In genomic region chr6:30741789-30742315, GRCh38 we compare ENCODE assay signal across 6 cellular contexts. TPM values are rescaled to one million over a fixed set of nuclear protein-coding genes. Genes with fewer than 3 reads are reported as not detected.
DNase-seq lines count a peak whose midpoint lies in the region; TF ChIP-seq lines count a peak whose summit lies in the region.

No MANE protein-coding gene starts in this region.

- H3K36me3 ChIP-seq in GM06990 (ENCODE audit: control insufficient read depth, insufficient read depth, low read length): peaks cover 11% of the 10 kb centered on the region
- peaks cover 7 to 30% (median 24%) of the 10 kb centered on the region in 4 donors for H3K36me3 ChIP-seq in liver (ENCODE audit: control insufficient read depth in 4 of 4, insufficient read depth in 3 of 4, low read depth in 1 of 4, low read length in 3 of 4)

- H3K4me3 ChIP-seq in GM06990 (replicated peaks; ENCODE audit: low read depth, low read length): peak overlapping the region; percentile 66
- H3K4me3 ChIP-seq in liver (ENCODE audit: low read depth in 1 of 3, low read length in 3 of 3): peak overlapping the region; percentile 61 to 96 (median 69)

- H3K9me3 Mint-ChIP-seq in activated CD4-positive, alpha-beta memory T cell treated with anti-CD3 and anti-CD28 coated beads, Interleukin-2, amount 10 ng/mL, durations not matched to agents 7 days and 5 days: no peaks in the 10 kb centered on the region

- no peaks in the 10 kb centered on the region for H3K9me3 ChIP-seq in liver (ENCODE audit: control insufficient read depth in 4 of 4, low read length in 3 of 4)

- peak overlapping the region; percentile 82 for H3K27ac Mint-ChIP-seq in activated CD4-positive, alpha-beta memory T cell treated with anti-CD3 and anti-CD28 coated beads, Interleukin-2, amount 10 ng/mL, durations not matched to agents 7 days and 5 days

- WGBS in liver: 20% methylated on average over 13 of the region's 13 CpGs

- DNase-seq in GM06990 (ENCODE audit: extremely low read depth, insufficient read length): peak; percentile 56
- no peak for DNase-seq in activated CD4-positive, alpha-beta memory T cell treated with anti-CD3 and anti-CD28 coated beads, Interleukin-2, amount 10 ng/mL, durations not matched to agents 7 days and 5 days
- no peak for DNase-seq in DMS 273 treated with DMSO at 0.1 percent for 48 hours (lab: John Stamatoyannopoulos, UW)
- no peak for DNase-seq in NCI-H345 (lab: John Stamatoyannopoulos, UW)
- DNase-seq in OCI-M2 (lab: John Stamatoyannopoulos, UW; ENCODE audit: unreplicated experiment): no peak

- peaks cover 2% of the 10 kb centered on the region for H3K27me3 Mint-ChIP-seq in activated CD4-positive, alpha-beta memory T cell treated with anti-CD3 and anti-CD28 coated beads, Interleukin-2, amount 10 ng/mL, durations not matched to agents 7 days and 5 days

- TF ChIP-seq CTCF in GM06990 (IDR thresholded peaks at IDR 0.05; ENCODE audit: insufficient read depth, low read length, poor library complexity, severe bottlenecking): no peak
- no peak for TF ChIP-seq CTCF in liver (IDR thresholded peaks at IDR 0.05; ENCODE audit: low read depth, low read length, missing input control)

- peaks cover 72% of the 10 kb centered on the region for H3K4me1 Mint-ChIP-seq in activated CD4-positive, alpha-beta memory T cell treated with anti-CD3 and anti-CD28 coated beads, Interleukin-2, amount 10 ng/mL, durations not matched to agents 7 days and 5 days

- H3K9ac ChIP-seq in liver (ENCODE audit: low read depth in 1 of 2, low read length in 2 of 2): peak overlapping the region; percentile 8 to 79

- peak overlapping the region; percentile 83 to 92 for H3K27ac ChIP-seq in liver (ENCODE audit: low read depth in 1 of 2, low read length in 2 of 2)

- POLR2A ChIA-PET in activated CD4-positive, alpha-beta memory T cell treated with anti-CD3 and anti-CD28 coated beads, Interleukin-2, amount 10 ng/mL, durations not matched to agents 7 days and 5 days (lab: Charles Lee): interaction anchor here (0.7 to 2.3 kb wide), 10 partner anchors 9 to 756 kb away, joined by 3 to 6 read pairs (median 4); partner anchors contain the start of genes MDC1, NRM and VARS2

- CTCF ChIA-PET in activated CD4-positive, alpha-beta memory T cell treated with anti-CD3 and anti-CD28 coated beads, Interleukin-2, amount 10 ng/mL, durations not matched to agents 7 days and 5 days (lab: Charles Lee): interaction anchor here (1.4 kb wide), 2 partner anchors 87 to 129 kb away, joined by 3 read pairs; no protein-coding TSS in a partner anchor

- peaks cover 1 to 21% (median 12%) of the 10 kb centered on the region in 4 donors for H3K4me1 ChIP-seq in liver (ENCODE audit: control insufficient read depth in 4 of 4, insufficient read depth in 4 of 4, low read length in 3 of 4)

- H3K36me3 Mint-ChIP-seq in activated CD4-positive, alpha-beta memory T cell treated with anti-CD3 and anti-CD28 coated beads, Interleukin-2, amount 10 ng/mL, durations not matched to agents 7 days and 5 days (ENCODE audit: low read depth): peaks cover 57% of the 10 kb centered on the region

- no peaks in the 10 kb centered on the region for H3K27me3 ChIP-seq in GM06990 (replicated peaks; ENCODE audit: control insufficient read depth, insufficient read depth, low read length)
- H3K27me3 ChIP-seq in liver (ENCODE audit: control insufficient read depth in 4 of 4, insufficient read depth in 4 of 4, low read length in 3 of 4): no peaks in the 10 kb centered on the region

- TF ChIP-seq RAD21 in liver (IDR thresholded peaks at IDR 0.05): no peak

- H3K4me3 Mint-ChIP-seq in activated CD4-positive, alpha-beta memory T cell treated with anti-CD3 and anti-CD28 coated beads, Interleukin-2, amount 10 ng/mL, durations not matched to agents 7 days and 5 days: peak overlapping the region; percentile 92

TF ChIP-seq in liver, 16 proteins besides CTCF, POLR2A, EP300 and RAD21:
- TF ChIP-seq EGR1 (IDR thresholded peaks at IDR 0.05; ENCODE audit: low read depth in 2 of 2): no peak
- no peak for TF ChIP-seq ATF3 (IDR thresholded peaks at IDR 0.05)
- TF ChIP-seq ZBTB33 (IDR thresholded peaks at IDR 0.05): no peak
- no peak for TF ChIP-seq RXRA (IDR thresholded peaks at IDR 0.05)
- no peak for TF ChIP-seq FOXA2 (IDR thresholded peaks at IDR 0.05)
- no peak for TF ChIP-seq FOXA1 (IDR thresholded peaks at IDR 0.05)

RNA-seq across cellular contexts. Expression of gene FLOT1, which starts 0.6 kb away (rescaled TPM):
- total RNA-seq in activated CD4-positive, alpha-beta memory T cell treated with anti-CD3 and anti-CD28 coated beads, Interleukin-2, amount 10 ng/mL, durations not matched to agents 7 days and 5 days: 100 to 1,000 TPM; 125 to 131 TPM
- 10 to 100 TPM; 38.6 to 60.5 TPM for total RNA-seq in liver
- 10 to 100 TPM; 58.4 to 99.8 TPM for polyA plus RNA-seq in liver

RNA-seq across cellular contexts. Expression of gene IER3, which starts 2.5 kb away (rescaled TPM):
- 10 to 100 TPM; 11.2 to 13.1 TPM for total RNA-seq in activated CD4-positive, alpha-beta memory T cell treated with anti-CD3 and anti-CD28 coated beads, Interleukin-2, amount 10 ng/mL, durations not matched to agents 7 days and 5 days
- total RNA-seq in liver: 1 to 10 TPM; 1.3 to 6.5 TPM
- 1 to 10 TPM; 6.9 to 8.1 TPM for polyA plus RNA-seq in liver

RNA-seq across cellular contexts. Expression of gene TUBB, which starts 21.7 kb away (rescaled TPM):
- total RNA-seq in activated CD4-positive, alpha-beta memory T cell treated with anti-CD3 and anti-CD28 coated beads, Interleukin-2, amount 10 ng/mL, durations not matched to agents 7 days and 5 days: 1,000 to 10,000 TPM; 1,162 to 1,172 TPM
- 100 to 1,000 TPM; 197 to 533 TPM for total RNA-seq in liver
- polyA plus RNA-seq in liver: 100 to 1,000 TPM; 115 to 224 TPM

RNA-seq across cellular contexts. Expression of gene MDC1, which starts 24.8 kb away (rescaled TPM):
- 10 to 100 TPM; 49.7 to 54.6 TPM for total RNA-seq in activated CD4-positive, alpha-beta memory T cell treated with anti-CD3 and anti-CD28 coated beads, Interleukin-2, amount 10 ng/mL, durations not matched to agents 7 days and 5 days
- total RNA-seq in liver: 10 to 100 TPM in 1 of 2 donors, 1 to 10 TPM in 1; 9.0 to 15.5 TPM
- polyA plus RNA-seq in liver: 1 to 10 TPM; 5.9 to 7.7 TPM

RNA-seq across cellular contexts. Expression of gene NRM, which starts 51.1 kb away (rescaled TPM):
- 10 to 100 TPM; 40.5 to 41.1 TPM for total RNA-seq in activated CD4-positive, alpha-beta memory T cell treated with anti-CD3 and anti-CD28 coated beads, Interleukin-2, amount 10 ng/mL, durations not matched to agents 7 days and 5 days
- 1 to 10 TPM in 1 of 2 donors, under 1 TPM in 1; 0.59 to 2.3 TPM for total RNA-seq in liver
- 1 to 10 TPM; 2.4 to 3.3 TPM for polyA plus RNA-seq in liver
